Comparison of ENCODE assay signal across 14 cellular contexts in the genomic region with DNA sequence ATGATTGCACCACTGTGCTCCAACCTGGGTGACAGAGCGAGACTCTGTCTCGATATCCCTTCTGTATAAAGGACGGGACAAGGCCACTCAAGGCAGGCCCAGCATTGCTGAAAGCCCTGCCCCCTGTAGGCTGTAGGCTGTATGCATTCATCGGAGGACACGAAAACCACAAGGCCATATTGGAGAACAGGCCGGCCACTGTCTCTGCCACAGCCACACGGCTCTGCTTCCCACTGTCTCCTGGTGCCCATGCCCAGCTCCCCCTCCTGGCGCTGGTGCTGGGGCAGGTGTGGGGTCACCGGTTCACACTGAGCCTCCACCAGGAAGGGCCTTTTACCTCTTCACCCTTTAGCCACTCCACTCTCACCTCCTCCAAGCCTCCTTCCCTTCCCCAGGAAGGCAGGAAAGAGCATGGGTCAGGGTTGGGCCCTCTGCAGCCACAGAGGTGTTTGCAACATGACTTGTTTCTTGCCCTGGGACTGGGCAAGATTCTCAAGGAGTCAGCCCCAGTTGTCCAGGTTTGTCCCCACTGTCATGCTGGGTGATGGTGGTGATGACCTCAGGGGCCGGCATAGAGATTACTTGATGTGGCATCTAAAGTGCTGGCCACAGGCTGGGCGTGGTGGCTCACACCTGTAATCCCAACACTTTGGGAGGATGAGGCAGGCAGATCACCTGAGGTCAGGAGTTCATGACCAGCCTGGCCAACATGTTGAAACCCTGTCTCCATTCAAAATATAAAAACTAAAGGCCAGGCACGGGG. TPM values are rescaled to one million over a fixed set of nuclear protein-coding genes. Genes with fewer than 3 reads are reported as not detected.
DNase-seq lines count a peak whose midpoint lies in the region; ATAC-seq and TF ChIP-seq lines count a peak whose summit lies in the region.
"Had no signal": no experiment of that assay in that cellular context is flagged by ENCODE, and none has a peak within 500 bp of the region (broad histone marks: within the 10 kb centered on the region; RNA-seq: fewer than 3 reads in every experiment).

No MANE protein-coding gene starts in this region.

- peaks cover 19% of the 10 kb centered on the region for H3K27me3 ChIP-seq in HL-60 (ENCODE audit: insufficient read depth, poor library complexity, severe bottlenecking)

- CTCF ChIA-PET in activated naive CD4-positive, alpha-beta T cell treated with anti-CD3 and anti-CD28 coated beads for 36 hours (lab: Charles Lee): no interaction called here

- peak overlapping the region; percentile 74 for H3K4me3 Mint-ChIP-seq in neural crest cell
- no peak overlapping the region for H3K4me3 Mint-ChIP-seq in activated naive CD4-positive, alpha-beta T cell treated with anti-CD3 and anti-CD28 coated beads for 36 hours

- DNase-seq in NCI-H1436 (lab: John Stamatoyannopoulos, UW) (peak; percentile 17), NCI-H1436 treated with DMSO at 0.1 percent for 48 hours (lab: John Stamatoyannopoulos, UW) (no peak), HL-60 (ENCODE audit: low read depth in 1 of 2, low spot score in 1 of 2) (peak in 1 of 2 experiments; percentile 25), astrocyte of the spinal cord (ENCODE audit: low read depth, low spot score) (no peak), neural crest cell (ENCODE audit: low read depth, low spot score) (no peak)
- no peak for DNase-seq in activated naive CD4-positive, alpha-beta T cell treated with anti-CD3 and anti-CD28 coated beads for 36 hours
- no peak for DNase-seq in central memory CD4-positive, alpha-beta T cell
- DNase-seq: activated CD8-positive, alpha-beta memory T cell treated with anti-CD3 and anti-CD28 coated beads for 24 hours; kidney glomerular epithelial cell; stimulated activated CD4-positive, alpha-beta T cell treated with anti-CD3 and anti-CD28 coated beads, Interleukin-4, amount 100 ng/mL, for 1 hour; SW 1271 had no signal

- no peak for ATAC-seq in HG03442 (IDR thresholded peaks at IDR 0.05; ENCODE audit: unreplicated experiment)

- in situ Hi-C loops in astrocyte of the spinal cord (cut with HindIII; ENCODE audit: low sequenced_read_pairs): no loop called here

- peaks cover 13% of the 10 kb centered on the region for H3K27me3 Mint-ChIP-seq in neural crest cell (ENCODE audit: low read depth)
- peaks cover 29% of the 10 kb centered on the region for H3K27me3 Mint-ChIP-seq in activated naive CD4-positive, alpha-beta T cell treated with anti-CD3 and anti-CD28 coated beads for 36 hours (ENCODE audit: low read depth)

- H3K27ac Mint-ChIP-seq in neural crest cell (ENCODE audit: unreplicated experiment): no peak overlapping the region
- H3K27ac Mint-ChIP-seq in activated naive CD4-positive, alpha-beta T cell treated with anti-CD3 and anti-CD28 coated beads for 36 hours: no peak overlapping the region

- H3K27ac ChIP-seq in HL-60 (replicated peaks): no peak overlapping the region
- H3K27ac ChIP-seq: epithelial cell of prostate had no signal

- intact Hi-C loops in activated naive CD4-positive, alpha-beta T cell treated with anti-CD3 and anti-CD28 coated beads for 36 hours (cut with micrococcal nuclease): no loop called here

- no peaks in the 10 kb centered on the region for H3K36me3 Mint-ChIP-seq in neural crest cell (ENCODE audit: low read depth)
- H3K36me3 Mint-ChIP-seq in activated naive CD4-positive, alpha-beta T cell treated with anti-CD3 and anti-CD28 coated beads for 36 hours (ENCODE audit: low read depth): no peaks in the 10 kb centered on the region

- H3K4me1 Mint-ChIP-seq in neural crest cell: peaks cover 15% of the 10 kb centered on the region
- peaks cover 13% of the 10 kb centered on the region for H3K4me1 Mint-ChIP-seq in activated naive CD4-positive, alpha-beta T cell treated with anti-CD3 and anti-CD28 coated beads for 36 hours (ENCODE audit: low read depth)

- no peaks in the 10 kb centered on the region for H3K9me3 Mint-ChIP-seq in neural crest cell
- H3K9me3 Mint-ChIP-seq in activated naive CD4-positive, alpha-beta T cell treated with anti-CD3 and anti-CD28 coated beads for 36 hours: no peaks in the 10 kb centered on the region

- TF ChIP-seq CTCF in HL-60 (IDR thresholded peaks at IDR 0.05; ENCODE audit: insufficient read depth, low read length) (peak; percentile 11), astrocyte of the spinal cord (IDR thresholded peaks at IDR 0.05; ENCODE audit: low read depth, low read length) (peak; percentile 35), neural crest cell (conservative IDR thresholded peaks at IDR 0.05) (peak; percentile 45)

- H3K4me3 ChIP-seq in HL-60 (replicated peaks; ENCODE audit: insufficient read depth, low read length): no peak overlapping the region
- no peak overlapping the region for H3K4me3 ChIP-seq in astrocyte of the spinal cord (ENCODE audit: low read depth, low read length)

RNA-seq across cellular contexts. Expression of a gene that starts 5.3 kb away (rescaled TPM):
- total RNA-seq in neural crest cell: 4.8 and 5.1 TPM in 2 replicates
- not detected for total RNA-seq in activated naive CD4-positive, alpha-beta T cell treated with anti-CD3 and anti-CD28 coated beads for 36 hours
- total RNA-seq: HT1080 had no signal

RNA-seq across cellular contexts. Expression of a gene that starts 5.9 kb away (rescaled TPM):
- 65.1 and 66.5 TPM in 2 replicates for total RNA-seq in neural crest cell
- 10 to 100 TPM; 24.2 to 24.8 TPM for total RNA-seq in activated naive CD4-positive, alpha-beta T cell treated with anti-CD3 and anti-CD28 coated beads for 36 hours

RNA-seq across cellular contexts. Expression of a gene that starts 9.1 kb away (rescaled TPM):
- total RNA-seq in neural crest cell: 30.0 and 32.5 TPM in 2 replicates
- total RNA-seq in activated naive CD4-positive, alpha-beta T cell treated with anti-CD3 and anti-CD28 coated beads for 36 hours: 1 to 10 TPM; 8.1 to 8.6 TPM

RNA-seq across cellular contexts. Expression of a gene that starts 36.6 kb away (rescaled TPM):
- total RNA-seq in neural crest cell: 66.1 and 67.5 TPM in 2 replicates
- total RNA-seq in activated naive CD4-positive, alpha-beta T cell treated with anti-CD3 and anti-CD28 coated beads for 36 hours: 10 to 100 TPM; 73.5 to 74.5 TPM

RNA-seq across cellular contexts. Expression of a gene that starts 47.9 kb away (rescaled TPM):
- total RNA-seq in neural crest cell: 154 and 159 TPM in 2 replicates
- total RNA-seq in activated naive CD4-positive, alpha-beta T cell treated with anti-CD3 and anti-CD28 coated beads for 36 hours: 10 to 100 TPM; 81.9 TPM
